8 cellular contexts compared by ENCODE assay signal in genomic region chr11:9015677-9016076, GRCh38. TPM values are rescaled to one million over a fixed set of nuclear protein-coding genes. Genes with fewer than 3 reads are reported as not detected.
DNase-seq lines count a peak whose midpoint lies in the region; ATAC-seq and TF ChIP-seq lines count a peak whose summit lies in the region.

No MANE protein-coding gene starts in this region.

- H2BK5ac ChIP-seq in trophoblast cell (ENCODE audit: low read depth, low read length, poor library complexity): no peak overlapping the region

- no peak overlapping the region for H3K14ac ChIP-seq in trophoblast cell (ENCODE audit: low read length)

- TF ChIP-seq CTCF in Loucy (conservative IDR thresholded peaks at IDR 0.05; ENCODE audit: low read length): peak; percentile 89

- no peaks in the 10 kb centered on the region for H3K9me2 ChIP-seq in Loucy (replicated peaks; ENCODE audit: low read depth, low read length)

- H2BK12ac ChIP-seq in trophoblast cell (ENCODE audit: low read length): no peak overlapping the region

- peak; percentile 76 for ATAC-seq in GM21423 (IDR thresholded peaks at IDR 0.05; ENCODE audit: unreplicated experiment)
- ATAC-seq in HG03342 (IDR thresholded peaks at IDR 0.05; ENCODE audit: unreplicated experiment): no peak

- H3K4me1 ChIP-seq in Loucy (ENCODE audit: insufficient read depth, low read length, poor library complexity, severe bottlenecking) (no peaks in the 10 kb centered on the region), SJSA1 (replicated peaks) (no peaks in the 10 kb centered on the region), trophoblast cell (ENCODE audit: control insufficient read depth in 1 of 2, insufficient read depth in 2 of 2, low read length in 2 of 2) (no peaks in the 10 kb centered on the region)

- CTCF ChIA-PET in activated naive CD4-positive, alpha-beta T cell treated with anti-CD3 and anti-CD28 coated beads for 36 hours (lab: Charles Lee): interaction anchor here (0.6 to 8.0 kb wide), 29 partner anchors 9 to 491 kb away, joined by 3 to 146 read pairs (median 5); partner anchors contain the start of gene NRIP3

- H2AK5ac ChIP-seq in trophoblast cell (ENCODE audit: low read length): no peak overlapping the region

- H3K36me3 Mint-ChIP-seq in activated naive CD4-positive, alpha-beta T cell treated with anti-CD3 and anti-CD28 coated beads for 36 hours (ENCODE audit: low read depth): no peaks in the 10 kb centered on the region

- H3K27me3 ChIP-seq in Loucy (ENCODE audit: insufficient read depth, low read length, poor library complexity, severe bottlenecking) (no peaks in the 10 kb centered on the region), SJSA1 (replicated peaks) (no peaks in the 10 kb centered on the region), trophoblast cell (ENCODE audit: insufficient read depth, low read length) (no peaks in the 10 kb centered on the region)

- no peak overlapping the region for H3K4me2 ChIP-seq in Loucy (ENCODE audit: low read depth, low read length, poor library complexity, severe bottlenecking)
- H3K4me2 ChIP-seq in trophoblast cell (ENCODE audit: low read length): no peak overlapping the region

- H4K91ac ChIP-seq in trophoblast cell (ENCODE audit: low read depth, low read length): no peak overlapping the region

- no peak overlapping the region for H4K8ac ChIP-seq in trophoblast cell (ENCODE audit: low read depth, low read length)

- H3K9me3 ChIP-seq in Loucy (ENCODE audit: insufficient read depth, low read depth, low read length) (no peaks in the 10 kb centered on the region), SJSA1 (replicated peaks) (no peaks in the 10 kb centered on the region), trophoblast cell (ENCODE audit: insufficient read depth, low read depth, low read length) (no peaks in the 10 kb centered on the region)

- H3K27ac ChIP-seq in SJSA1 (no peak overlapping the region), trophoblast cell (ENCODE audit: low read depth, low read length) (no peak overlapping the region)

- no peaks in the 10 kb centered on the region for H3F3A ChIP-seq in Loucy (ENCODE audit: low read depth)

- H4K20me1 ChIP-seq in Loucy (ENCODE audit: insufficient read depth, low read length, poor library complexity, severe bottlenecking): no peaks in the 10 kb centered on the region

- H3K4me3 Mint-ChIP-seq in activated naive CD4-positive, alpha-beta T cell treated with anti-CD3 and anti-CD28 coated beads for 36 hours: no peak overlapping the region

- peak; percentile 45 for DNase-seq in COLO668 (lab: John Stamatoyannopoulos, UW; ENCODE audit: unreplicated experiment)
- peak; percentile 6 to 49 for DNase-seq in SJSA1 (ENCODE audit: low read depth in 1 of 2, low spot score in 2 of 2)
- DNase-seq in activated naive CD4-positive, alpha-beta T cell treated with anti-CD3 and anti-CD28 coated beads for 36 hours: peak; percentile 73
- DNase-seq in glomerular visceral epithelial cell (ENCODE audit: extremely low spot score): peak; percentile 67
- DNase-seq in trophoblast cell: peak; percentile 65 to 89

- H2AFZ ChIP-seq in Loucy (ENCODE audit: low read length): peak overlapping the region; percentile 44; the same call in 1 of the 2 replicates
- H2AFZ ChIP-seq in trophoblast cell (ENCODE audit: insufficient read depth, low read length, poor library complexity): no peak overlapping the region

- H3K4ac ChIP-seq in trophoblast cell (ENCODE audit: low read depth, low read length): no peak overlapping the region

- no CpG with 5 or more reads among the region's 4 CpGs for WGBS in trophoblast cell (ENCODE audit: extremely low coverage, insufficient coverage, insufficient read length)

- no peaks in the 10 kb centered on the region for H3K79me1 ChIP-seq in trophoblast cell (ENCODE audit: low read length)

- H3K27ac Mint-ChIP-seq in activated naive CD4-positive, alpha-beta T cell treated with anti-CD3 and anti-CD28 coated beads for 36 hours: no peak overlapping the region

- intact Hi-C loops in activated naive CD4-positive, alpha-beta T cell treated with anti-CD3 and anti-CD28 coated beads for 36 hours (cut with micrococcal nuclease): loop anchor here (1.0 to 2.0 kb wide), 3 partner anchors 45 to 491 kb away; no protein-coding TSS in a partner anchor

- no peak overlapping the region for H2BK120ac ChIP-seq in trophoblast cell (ENCODE audit: insufficient read depth, low read length, poor library complexity)

- no peaks in the 10 kb centered on the region for H3K36me3 ChIP-seq in Loucy (ENCODE audit: insufficient read depth, low read length)
- no peaks in the 10 kb centered on the region for H3K36me3 ChIP-seq in SJSA1
- no peaks in the 10 kb centered on the region for H3K36me3 ChIP-seq in trophoblast cell (ENCODE audit: control insufficient read depth in 1 of 2, insufficient read depth in 2 of 2, low read length in 2 of 2)

- H3K4me1 Mint-ChIP-seq in activated naive CD4-positive, alpha-beta T cell treated with anti-CD3 and anti-CD28 coated beads for 36 hours (ENCODE audit: low read depth): peaks cover 14% of the 10 kb centered on the region

- no peak overlapping the region for H3K4me3 ChIP-seq in Loucy (ENCODE audit: low read length, poor library complexity, severe bottlenecking)
- H3K4me3 ChIP-seq in SJSA1: no peak overlapping the region
- H3K4me3 ChIP-seq in trophoblast cell (ENCODE audit: low read depth, low read length): no peak overlapping the region

- H3K79me2 ChIP-seq in Loucy (ENCODE audit: insufficient read depth, low read length) (no peaks in the 10 kb centered on the region), trophoblast cell (ENCODE audit: control insufficient read depth, insufficient read depth, low read length, poor library complexity) (no peaks in the 10 kb centered on the region)

- no peak overlapping the region for H4K12ac ChIP-seq in trophoblast cell (ENCODE audit: low read depth, low read length)

- H3K18ac ChIP-seq in trophoblast cell (ENCODE audit: low read length): no peak overlapping the region

- H3K9ac ChIP-seq in Loucy (ENCODE audit: low read depth, low read length, poor library complexity, severe bottlenecking): no peak overlapping the region
- no peak overlapping the region for H3K9ac ChIP-seq in trophoblast cell (ENCODE audit: low read length)

- H3K23ac ChIP-seq in trophoblast cell (ENCODE audit: low read length): no peak overlapping the region

- H3K9me3 Mint-ChIP-seq in activated naive CD4-positive, alpha-beta T cell treated with anti-CD3 and anti-CD28 coated beads for 36 hours: no peaks in the 10 kb centered on the region

- peaks cover under 1% of the 10 kb centered on the region for H3K27me3 Mint-ChIP-seq in activated naive CD4-positive, alpha-beta T cell treated with anti-CD3 and anti-CD28 coated beads for 36 hours (ENCODE audit: low read depth)

RNA-seq across cellular contexts. Expression of gene NRIP3, which starts 11.9 kb away (rescaled TPM):
- 20.7 and 29.1 TPM in 2 replicates for total RNA-seq in SJSA1 (2014; rRNA removed; shearing (Covaris generic))
- total RNA-seq in activated naive CD4-positive, alpha-beta T cell treated with anti-CD3 and anti-CD28 coated beads for 36 hours: 1 to 10 TPM; 3.0 to 3.5 TPM
- polyA plus RNA-seq in trophoblast cell (2013): 0.60 and 0.64 TPM in 2 replicates

RNA-seq across cellular contexts. Expression of gene TMEM9B, which starts 51.4 kb away (rescaled TPM):
- 25.6 and 27.3 TPM in 2 replicates for total RNA-seq in SJSA1 (2014; rRNA removed; shearing (Covaris generic))
- 10 to 100 TPM; 13.4 to 13.6 TPM for total RNA-seq in activated naive CD4-positive, alpha-beta T cell treated with anti-CD3 and anti-CD28 coated beads for 36 hours
- 19.3 and 19.7 TPM in 2 replicates for polyA plus RNA-seq in trophoblast cell (2013)
